Comparison of ENCODE assay signal across 8 cellular contexts in genomic region chr3:76645724-76646123, GRCh38.
"Had no signal": no experiment of that assay in that cellular context is flagged by ENCODE, and none has a peak within 500 bp of the region (broad histone marks: within the 10 kb centered on the region; RNA-seq: fewer than 3 reads in every experiment).

No MANE protein-coding gene starts in this region.

- ATAC-seq: HepG2, K562 had no signal

- H3K4me3 ChIP-seq: K562 had no signal

- H3K27ac ChIP-seq: HL-60, KMS-11 had no signal

- DNase-seq: IMR-90, Karpas-422, KBM-7, KG1 had no signal
